13 cellular contexts compared by ENCODE assay signal in the genomic region with DNA sequence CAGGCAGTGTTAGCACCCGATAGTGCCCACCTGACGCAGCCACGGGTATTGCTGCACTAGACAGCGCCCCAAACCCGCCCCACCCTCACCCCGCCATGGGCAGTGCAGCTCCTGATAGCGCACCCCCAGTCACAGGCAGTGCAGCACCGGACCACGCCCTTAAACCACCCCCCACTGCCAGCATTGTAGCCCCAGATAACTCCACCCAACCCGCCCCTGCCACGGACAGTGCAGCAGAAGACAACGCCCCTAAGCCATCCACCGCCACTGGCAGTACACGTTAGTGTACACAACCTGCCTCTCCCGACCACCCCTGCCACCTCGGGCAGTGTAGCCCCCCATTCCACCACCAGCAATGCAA. TPM values are rescaled to one million over a fixed set of nuclear protein-coding genes. Genes with fewer than 3 reads are reported as not detected.
DNase-seq lines count a peak whose midpoint lies in the region; ATAC-seq, FAIRE-seq and TF ChIP-seq lines count a peak whose summit lies in the region.
"Had no signal": no experiment of that assay in that cellular context is flagged by ENCODE, and none has a peak within 500 bp of the region (broad histone marks: within the 10 kb centered on the region; RNA-seq: fewer than 3 reads in every experiment).

No MANE protein-coding gene starts in this region.

- H3K4me1 ChIP-seq in breast epithelium, result no peaks in the 10 kb centered on the region
- H3K4me1 ChIP-seq in K562 (replicated peaks in 1 of 2; ENCODE audit: control insufficient read depth in 2 of 2, insufficient read depth in 2 of 2, low read length in 2 of 2), result peaks cover 3 to 24% of the 10 kb centered on the region in 2 experiments; a peak in 4 of 5 replicates
- no peaks in the 10 kb centered on the region for H3K4me1 ChIP-seq in lower lobe of right lung
- no peaks in the 10 kb centered on the region for H3K4me1 ChIP-seq in upper lobe of left lung
- H3K4me1 ChIP-seq: spleen had no signal

- TF ChIP-seq RAD21 in K562 (CRISPR knock-in tag; conservative IDR thresholded peaks at IDR 0.05 in 1 of 2, IDR thresholded peaks at IDR 0.05 in 1 of 2), result no peak

- no peaks in the 10 kb centered on the region for H3K9me3 ChIP-seq in breast epithelium
- H3K9me3 ChIP-seq in K562 (replicated peaks; ENCODE audit: control insufficient read depth, insufficient read depth, low read depth, low read length), result no peaks in the 10 kb centered on the region; the same call in 1 of the 2 replicates
- H3K9me3 ChIP-seq in lower lobe of right lung, result no peaks in the 10 kb centered on the region
- no peaks in the 10 kb centered on the region for H3K9me3 ChIP-seq in upper lobe of left lung
- H3K9me3 ChIP-seq: spleen had no signal

- H3K4me3 Mint-ChIP-seq in MCF 10A (ENCODE audit: unreplicated experiment), result no peak overlapping the region
- no peak overlapping the region for H3K4me3 Mint-ChIP-seq in activated CD8-positive, alpha-beta memory T cell treated with anti-CD3 and anti-CD28 coated beads, Interleukin-2, amount 10 ng/mL, durations not matched to agents 7 days and 5 days
- H3K4me3 Mint-ChIP-seq: activated naive CD4-positive, alpha-beta T cell treated with anti-CD3 and anti-CD28 coated beads, Interleukin-2, amount 50 U/mL, for 24 hours; natural killer cell treated with Interleukin-12 subunit alpha and Interleukin-12 subunit beta and Interleukin-15 and Interleukin-18, amount 100 ng/mL, for 72 hours; type B pancreatic cell had no signal

- no peaks in the 10 kb centered on the region for H3K9me1 ChIP-seq in K562 (ENCODE audit: control insufficient read depth, insufficient read depth, low read length)

- peak overlapping the region; percentile 73 for H3K4me2 ChIP-seq in K562 (ENCODE audit: insufficient read depth, low read length)

- H4K20me1 ChIP-seq in K562 (replicated peaks; ENCODE audit: control insufficient read depth, insufficient read depth, low read length), result no peaks in the 10 kb centered on the region

- H3K36me3 ChIP-seq in breast epithelium (no peaks in the 10 kb centered on the region), K562 (ENCODE audit: control insufficient read depth, insufficient read depth, low read length) (no peaks in the 10 kb centered on the region), lower lobe of right lung (no peaks in the 10 kb centered on the region), upper lobe of left lung (no peaks in the 10 kb centered on the region)
- H3K36me3 ChIP-seq: spleen had no signal

- intact Hi-C loops in breast epithelium (cut with DNase I; ENCODE audit: low total_unique reads) (no loop called here), MCF 10A (cut with micrococcal nuclease) (no loop called here), K562 (cut with micrococcal nuclease) (loop anchor here (1.0 to 10.0 kb wide), 3 partner anchors 49 to 571 kb away; no protein-coding TSS in a partner anchor), lower lobe of right lung (cut with DNase I) (no loop called here)

- peak; percentile 76 for ATAC-seq in K562
- ATAC-seq in lower lobe of right lung, result peak; percentile 19 to 49
- ATAC-seq in upper lobe of left lung (ENCODE audit: low FRiP score in 2 of 2), result peak; percentile 12 to 57
- no peak for ATAC-seq in activated CD8-positive, alpha-beta memory T cell treated with anti-CD3 and anti-CD28 coated beads, Interleukin-2, amount 10 ng/mL, durations not matched to agents 7 days and 5 days

- no peaks in the 10 kb centered on the region for H3K27me3 Mint-ChIP-seq in MCF 10A (ENCODE audit: insufficient read depth, unreplicated experiment)
- peaks cover 50% of the 10 kb centered on the region for H3K27me3 Mint-ChIP-seq in activated CD8-positive, alpha-beta memory T cell treated with anti-CD3 and anti-CD28 coated beads, Interleukin-2, amount 10 ng/mL, durations not matched to agents 7 days and 5 days
- H3K27me3 Mint-ChIP-seq: activated naive CD4-positive, alpha-beta T cell treated with anti-CD3 and anti-CD28 coated beads, Interleukin-2, amount 50 U/mL, for 24 hours; type B pancreatic cell had no signal

- CTCF ChIA-PET in MCF 10A (lab: Yijun Ruan, JAX), result interaction anchor here (0.9 kb wide), 1 partner anchor 12 kb away, joined by 4 read pairs; no protein-coding TSS in a partner anchor
- CTCF ChIA-PET in K562 (lab: Yijun Ruan, JAX; ENCODE audit: low intra/inter-chr PET ratio), result interaction anchor here (0.8 to 1.1 kb wide), 2 partner anchors 50 to 577 kb away, joined by 3 to 4 read pairs; no protein-coding TSS in a partner anchor
- CTCF ChIA-PET in activated CD8-positive, alpha-beta memory T cell treated with anti-CD3 and anti-CD28 coated beads, Interleukin-2, amount 10 ng/mL, durations not matched to agents 7 days and 5 days (lab: Charles Lee), result interaction anchor here (0.8 kb wide), 1 partner anchor 577 kb away, joined by 3 read pairs; no protein-coding TSS in a partner anchor

- peak overlapping the region in 1 of 2 experiments; percentile 87; a peak in 2 of 4 replicates for H3K9ac ChIP-seq in K562 (ENCODE audit: insufficient read depth in 1 of 2, low read depth in 2 of 2, low read length in 2 of 2)

- TF ChIP-seq EP300 in K562 (IDR thresholded peaks at IDR 0.05; ENCODE audit: low read length) (no peak), upper lobe of left lung (IDR thresholded peaks at IDR 0.05) (no peak)

- H3K27me3 ChIP-seq in breast epithelium, result no peaks in the 10 kb centered on the region
- peaks cover 14 to 29% of the 10 kb centered on the region in 2 experiments for H3K27me3 ChIP-seq in K562 (ENCODE audit: control insufficient read depth in 2 of 2, insufficient read depth in 2 of 2, low read length in 2 of 2)
- peaks cover 5% of the 10 kb centered on the region for H3K27me3 ChIP-seq in lower lobe of right lung (ENCODE audit: low read depth)
- no peaks in the 10 kb centered on the region for H3K27me3 ChIP-seq in upper lobe of left lung

- no peaks in the 10 kb centered on the region for H3K79me2 ChIP-seq in K562 (ENCODE audit: control insufficient read depth, insufficient read depth, low read length)

- no peaks in the 10 kb centered on the region for H3K4me1 Mint-ChIP-seq in MCF 10A (ENCODE audit: insufficient read depth, unreplicated experiment)
- no peaks in the 10 kb centered on the region for H3K4me1 Mint-ChIP-seq in activated CD8-positive, alpha-beta memory T cell treated with anti-CD3 and anti-CD28 coated beads, Interleukin-2, amount 10 ng/mL, durations not matched to agents 7 days and 5 days
- H3K4me1 Mint-ChIP-seq: activated naive CD4-positive, alpha-beta T cell treated with anti-CD3 and anti-CD28 coated beads, Interleukin-2, amount 50 U/mL, for 24 hours had no signal

- TF ChIP-seq CTCF in breast epithelium (IDR thresholded peaks at IDR 0.05) (no peak), MCF 10A (IDR thresholded peaks at IDR 0.05; ENCODE audit: unreplicated experiment) (no peak), K562 (IDR thresholded peaks at IDR 0.05 in 2 of 3, conservative IDR thresholded peaks at IDR 0.05 in 1 of 3; ENCODE audit: insufficient read depth in 2 of 3, low read depth in 1 of 3, low read length in 3 of 3) (no peak), lower lobe of right lung (IDR thresholded peaks at IDR 0.05) (no peak), upper lobe of left lung (IDR thresholded peaks at IDR 0.05) (no peak)

- BruUV-seq in MCF 10A (replicated peaks; lab: Mats Ljungman, UMichigan) (no TSS peak), K562 (replicated peaks; lab: Mats Ljungman, UMichigan) (no TSS peak)

- no peaks in the 10 kb centered on the region for H3K9me3 Mint-ChIP-seq in MCF 10A (ENCODE audit: unreplicated experiment)
- H3K9me3 Mint-ChIP-seq in activated CD8-positive, alpha-beta memory T cell treated with anti-CD3 and anti-CD28 coated beads, Interleukin-2, amount 10 ng/mL, durations not matched to agents 7 days and 5 days (ENCODE audit: low read depth), result no peaks in the 10 kb centered on the region
- H3K9me3 Mint-ChIP-seq: activated naive CD4-positive, alpha-beta T cell treated with anti-CD3 and anti-CD28 coated beads, Interleukin-2, amount 50 U/mL, for 24 hours; natural killer cell treated with Interleukin-12 subunit alpha and Interleukin-12 subunit beta and Interleukin-15 and Interleukin-18, amount 100 ng/mL, for 72 hours; type B pancreatic cell had no signal

- DNase-seq in breast epithelium (ENCODE audit: low spot score in 2 of 2), result no peak
- DNase-seq in MCF 10A (ENCODE audit: unreplicated experiment), result no peak
- DNase-seq in K562 (ENCODE audit: extremely low read depth in 1 of 4, low spot score in 3 of 4), result peak in 3 of 4 experiments; percentile 57 to 64 (median 62)
- DNase-seq in lower lobe of right lung, result no peak
- peak in 1 of 2 donors; percentile 59 for DNase-seq in upper lobe of left lung
- DNase-seq in NCI-H128 (lab: John Stamatoyannopoulos, UW; ENCODE audit: unreplicated experiment), result no peak
- no peak for DNase-seq in central memory CD4-positive, alpha-beta T cell
- DNase-seq in activated CD8-positive, alpha-beta memory T cell treated with anti-CD3 and anti-CD28 coated beads, Interleukin-2, amount 10 ng/mL, durations not matched to agents 7 days and 5 days, result no peak
- DNase-seq: spleen had no signal

- TF ChIP-seq POLR2A in breast epithelium (IDR thresholded peaks at IDR 0.05), result no peak
- TF ChIP-seq POLR2A in K562 (conservative IDR thresholded peaks at IDR 0.05), result no peak
- TF ChIP-seq POLR2A in upper lobe of left lung (IDR thresholded peaks at IDR 0.05), result no peak

- H3K27ac Mint-ChIP-seq in MCF 10A (ENCODE audit: low read depth, unreplicated experiment), result no peak overlapping the region
- H3K27ac Mint-ChIP-seq in activated CD8-positive, alpha-beta memory T cell treated with anti-CD3 and anti-CD28 coated beads, Interleukin-2, amount 10 ng/mL, durations not matched to agents 7 days and 5 days, result no peak overlapping the region
- H3K27ac Mint-ChIP-seq: activated naive CD4-positive, alpha-beta T cell treated with anti-CD3 and anti-CD28 coated beads, Interleukin-2, amount 50 U/mL, for 24 hours; natural killer cell treated with Interleukin-12 subunit alpha and Interleukin-12 subunit beta and Interleukin-15 and Interleukin-18, amount 100 ng/mL, for 72 hours; type B pancreatic cell had no signal

- 2% methylated on average over 13 of the region's 16 CpGs for WGBS in K562 (ENCODE audit: insufficient coverage, low coverage, missing lambda C conversion rate)
- 84 to 91% methylated on average over 7 to 14 of the region's 16 CpGs for WGBS in upper lobe of left lung, 2 donors

- H3K27ac ChIP-seq in breast epithelium (peak overlapping the region in 1 of 2 donors; percentile 1), K562 (ENCODE audit: extremely low read depth, low read depth, low read length) (no peak overlapping the region), lower lobe of right lung (no peak overlapping the region), upper lobe of left lung (no peak overlapping the region)
- H3K27ac ChIP-seq: spleen had no signal

- H2AFZ ChIP-seq in K562 (ENCODE audit: low read depth, low read length), result peak overlapping the region; percentile 91; the same call in 1 of the 2 replicates

- peak overlapping the region in 2 of 3 donors; percentile 16 to 34 for H3K4me3 ChIP-seq in breast epithelium
- H3K4me3 ChIP-seq in K562, result peak overlapping the region; percentile 34
- H3K4me3 ChIP-seq in lower lobe of right lung, result no peak overlapping the region
- H3K4me3 ChIP-seq in upper lobe of left lung, result peak overlapping the region in 1 of 4 donors; percentile 22
- H3K4me3 ChIP-seq: spleen had no signal

- POLR2A ChIA-PET in MCF 10A (lab: Yijun Ruan, JAX), result no interaction called here
- POLR2A ChIA-PET in K562 (lab: Yijun Ruan, JAX), result interaction anchor here (0.6 to 0.7 kb wide), 4 partner anchors 12 to 1532 kb away, joined by 3 read pairs; no protein-coding TSS in a partner anchor

- in situ Hi-C loops in K562 (cut with MboI), result no loop called here

- no peak for FAIRE-seq in K562 (lab: Jason Lieb, UNC)

- no peaks in the 10 kb centered on the region for H3K36me3 Mint-ChIP-seq in MCF 10A (ENCODE audit: insufficient read depth, unreplicated experiment)
- no peaks in the 10 kb centered on the region for H3K36me3 Mint-ChIP-seq in activated CD8-positive, alpha-beta memory T cell treated with anti-CD3 and anti-CD28 coated beads, Interleukin-2, amount 10 ng/mL, durations not matched to agents 7 days and 5 days
- H3K36me3 Mint-ChIP-seq: activated naive CD4-positive, alpha-beta T cell treated with anti-CD3 and anti-CD28 coated beads, Interleukin-2, amount 50 U/mL, for 24 hours; natural killer cell treated with Interleukin-12 subunit alpha and Interleukin-12 subunit beta and Interleukin-15 and Interleukin-18, amount 100 ng/mL, for 72 hours had no signal

RNA-seq across cellular contexts. Expression of a gene that starts 0.8 kb away (rescaled TPM):
- under 1 TPM in 1 of 3 donors, not detected in 2; under 0.01 TPM for total RNA-seq in breast epithelium
- total RNA-seq in MCF 10A (2022), result not detected in 2 replicates
- total RNA-seq in K562 (2011; cell fraction: chromatin; rRNA removed; ENCODE audit: low replicate concordance), result not detected in 2 replicates
- not detected in 2 replicates for total RNA-seq in K562 (2011; cell fraction: nucleolus; rRNA removed)
- not detected in 2 replicates for total RNA-seq in K562 (2011; cell fraction: nucleoplasm; rRNA removed)
- not detected in 2 replicates for total RNA-seq in K562 (2014; rRNA removed)
- not detected in 2 replicates for total RNA-seq in K562 (2014; rRNA removed; fragmentation: Illumina TruSeq; extraction: Trizol)
- not detected in 2 replicates for total RNA-seq in K562 (2015; rRNA removed; fragmentation: Illumina TruSeq; extraction: Trizol)
- total RNA-seq in K562 (2021), result 0.09 TPM in 1 of 2 replicates, not detected in the other
- not detected in 2 replicates for polyA plus RNA-seq in K562 (2011; rRNA removed)
- polyA plus RNA-seq in K562 (2011; cell fraction: cytosol; rRNA removed), result not detected in 2 replicates
- polyA plus RNA-seq in K562 (2011; cell fraction: nucleus; rRNA removed), result not detected in 2 replicates
- polyA plus RNA-seq in K562 (2012), result 0.05 and 0.11 TPM in 2 replicates
- 0.13 TPM in 1 of 2 replicates, not detected in the other for polyA plus RNA-seq in K562 (2014; fragmentation: Illumina TruSeq; extraction: Trizol)
- polyA plus RNA-seq in K562 (2014; fragmentation: Nextera tagmentation; extraction: Ambion mirVana), result not detected
- polyA plus RNA-seq in K562 (2014; rRNA removed), result not detected in 2 replicates
- polyA minus RNA-seq in K562 (2011; rRNA and poly(A)+ RNA removed), result not detected in 2 replicates
- polyA minus RNA-seq in K562 (2011; cell fraction: cytosol; rRNA and poly(A)+ RNA removed), result not detected in 2 replicates
- polyA minus RNA-seq in K562 (2011; cell fraction: nucleus; rRNA and poly(A)+ RNA removed), result not detected in 2 replicates
- total RNA-seq in lower lobe of right lung, result 0.30 TPM
- under 1 TPM in 2 of 6 donors, not detected in 4; 0.10 to 0.24 TPM for total RNA-seq in upper lobe of left lung
- total RNA-seq in activated CD8-positive, alpha-beta memory T cell treated with anti-CD3 and anti-CD28 coated beads, Interleukin-2, amount 10 ng/mL, durations not matched to agents 7 days and 5 days, result not detected
- total RNA-seq: kidney epithelial cell; natural killer cell treated with Interleukin-12 subunit alpha and Interleukin-12 subunit beta and Interleukin-15 and Interleukin-18, amount 100 ng/mL, for 72 hours; spleen had no signal

RNA-seq across cellular contexts. Expression of a gene that starts 39.6 kb away (rescaled TPM):
- total RNA-seq in breast epithelium (not detected), MCF 10A (2022) (not detected in 2 replicates), K562 (2014; rRNA removed) (not detected in 2 replicates), K562 (2014; rRNA removed; fragmentation: Illumina TruSeq; extraction: Trizol) (not detected in 2 replicates), K562 (2015; rRNA removed; fragmentation: Illumina TruSeq; extraction: Trizol) (not detected in 2 replicates), K562 (2021) (not detected in 2 replicates), lower lobe of right lung (not detected), upper lobe of left lung (under 1 TPM in 1 of 6 donors, not detected in 5; 0.49 TPM)
- not detected in 2 replicates for total RNA-seq in K562 (2011; cell fraction: chromatin; rRNA removed; ENCODE audit: low replicate concordance)
- total RNA-seq in K562 (2011; cell fraction: nucleolus; rRNA removed), result not detected in 2 replicates
- not detected in 2 replicates for total RNA-seq in K562 (2011; cell fraction: nucleoplasm; rRNA removed)
- polyA plus RNA-seq in K562 (2011; rRNA removed) (0.06 TPM in 1 of 2 replicates, not detected in the other), K562 (2014; fragmentation: Illumina TruSeq; extraction: Trizol) (not detected in 2 replicates), K562 (2014; fragmentation: Nextera tagmentation; extraction: Ambion mirVana) (under 1 TPM in 1 of 2 experiments, not detected in 1; 0.06 TPM), K562 (2014; rRNA removed) (not detected in 2 replicates)
- polyA plus RNA-seq in K562 (2011; cell fraction: cytosol; rRNA removed), result not detected in 2 replicates
- not detected in 2 replicates for polyA plus RNA-seq in K562 (2011; cell fraction: nucleus; rRNA removed)
- 0.12 TPM in 1 of 2 replicates, not detected in the other for polyA plus RNA-seq in K562 (2012)
- polyA minus RNA-seq in K562 (2011; rRNA and poly(A)+ RNA removed), result not detected in 2 replicates
- not detected in 2 replicates for polyA minus RNA-seq in K562 (2011; cell fraction: cytosol; rRNA and poly(A)+ RNA removed)
- not detected in 2 replicates for polyA minus RNA-seq in K562 (2011; cell fraction: nucleus; rRNA and poly(A)+ RNA removed)
- total RNA-seq in activated CD8-positive, alpha-beta memory T cell treated with anti-CD3 and anti-CD28 coated beads, Interleukin-2, amount 10 ng/mL, durations not matched to agents 7 days and 5 days, result not detected
- total RNA-seq: kidney epithelial cell; natural killer cell treated with Interleukin-12 subunit alpha and Interleukin-12 subunit beta and Interleukin-15 and Interleukin-18, amount 100 ng/mL, for 72 hours; spleen had no signal

Comparison
In these comparisons a context has a peak if more than half of its experiments do, and no peak if none do; other contexts are left out.
1. DNase-seq: peak in K562 (3 of 4); none in breast epithelium (0 of 2), MCF 10A (single experiment), lower lobe of right lung (single experiment), NCI-H128 (single experiment), central memory CD4-positive, alpha-beta T cell (single experiment) and activated CD8-positive, alpha-beta memory T cell treated with anti-CD3 and anti-CD28 coated beads, Interleukin-2, amount 10 ng/mL, durations not matched to agents 7 days and 5 days (single experiment).